In the genomic region with DNA sequence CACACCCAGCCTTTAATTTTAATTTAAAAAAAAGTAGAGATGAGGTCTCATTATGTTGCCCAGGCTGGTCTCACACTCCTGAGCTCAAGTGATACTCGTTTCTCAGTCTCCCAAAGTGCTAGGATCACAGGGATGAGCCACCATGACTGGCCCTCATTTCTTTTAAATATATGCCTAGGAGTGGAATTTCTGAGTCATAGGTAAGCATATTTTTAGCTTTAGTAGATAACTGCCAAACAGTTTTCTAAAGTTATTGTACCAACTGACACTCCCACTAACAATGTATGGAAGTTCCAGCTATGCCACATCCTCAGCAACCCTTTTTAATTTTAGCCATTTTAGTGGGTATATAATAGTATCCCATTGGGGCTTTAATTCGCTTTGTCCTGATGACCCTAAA, we compare ENCODE assay signal across 15 cellular contexts. TPM values are rescaled to one million over a fixed set of nuclear protein-coding genes. Genes with fewer than 3 reads are reported as not detected.
A peak's percentile ranks its signal among the peaks of the same experiment; 100 is the strongest.
DNase-seq lines count a peak whose midpoint lies in the region; ATAC-seq and TF ChIP-seq lines count a peak whose summit lies in the region.
"Had no signal": no experiment of that assay in that cellular context is flagged by ENCODE, and none has a peak within 500 bp of the region (broad histone marks: within the 10 kb centered on the region; RNA-seq: fewer than 3 reads in every experiment).

No MANE protein-coding gene starts in this region.

- H3K27ac Mint-ChIP-seq in natural killer cell treated with Interleukin-12 subunit alpha and Interleukin-12 subunit beta and Interleukin-15 and Interleukin-18, amount 100 ng/mL, for 72 hours: peak overlapping the region; percentile 10 to 87
- H3K27ac Mint-ChIP-seq in natural killer cell: no peak overlapping the region
- H3K27ac Mint-ChIP-seq in dendritic cell treated with granulocyte-macrophage colony-stimulating factor and Interleukin-4, amounts not matched to agents 40 ng/mL and 50 ng/mL, for 4 days: peak overlapping the region; percentile 78
- peak overlapping the region; percentile 46 to 88 for H3K27ac Mint-ChIP-seq in stimulated activated naive CD8-positive, alpha-beta T cell treated with anti-CD3 and anti-CD28 coated beads, Interleukin-15, amount 100 ng/mL, for 72 hours

- intact Hi-C loops in natural killer cell (cut with micrococcal nuclease): no loop called here
- intact Hi-C loops in dendritic cell treated with granulocyte-macrophage colony-stimulating factor and Interleukin-4, amounts not matched to agents 40 ng/mL and 50 ng/mL, for 4 days (cut with micrococcal nuclease): no loop called here

- peaks cover 32 to 46% of the 10 kb centered on the region in 2 donors for H3K4me1 Mint-ChIP-seq in natural killer cell treated with Interleukin-12 subunit alpha and Interleukin-12 subunit beta and Interleukin-15 and Interleukin-18, amount 100 ng/mL, for 72 hours (ENCODE audit: low read depth in 2 of 2)
- no peaks in the 10 kb centered on the region for H3K4me1 Mint-ChIP-seq in natural killer cell
- peaks cover 47% of the 10 kb centered on the region for H3K4me1 Mint-ChIP-seq in dendritic cell treated with granulocyte-macrophage colony-stimulating factor and Interleukin-4, amounts not matched to agents 40 ng/mL and 50 ng/mL, for 4 days (ENCODE audit: low read depth)
- H3K4me1 Mint-ChIP-seq in stimulated activated naive CD8-positive, alpha-beta T cell treated with anti-CD3 and anti-CD28 coated beads, Interleukin-15, amount 100 ng/mL, for 72 hours: peaks cover 51% of the 10 kb centered on the region

- H3K27ac ChIP-seq in RWPE1: peak overlapping the region; percentile 53; the same call in 1 of the 2 replicates

- peaks cover 6% of the 10 kb centered on the region for H3K36me3 Mint-ChIP-seq in natural killer cell treated with Interleukin-12 subunit alpha and Interleukin-12 subunit beta and Interleukin-15 and Interleukin-18, amount 100 ng/mL, for 72 hours
- H3K36me3 Mint-ChIP-seq in natural killer cell: no peaks in the 10 kb centered on the region
- H3K36me3 Mint-ChIP-seq in dendritic cell treated with granulocyte-macrophage colony-stimulating factor and Interleukin-4, amounts not matched to agents 40 ng/mL and 50 ng/mL, for 4 days (ENCODE audit: low read depth): no peaks in the 10 kb centered on the region
- H3K36me3 Mint-ChIP-seq: CD8-positive, alpha-beta memory T cell had no signal

- H3K4me3 Mint-ChIP-seq in natural killer cell treated with Interleukin-12 subunit alpha and Interleukin-12 subunit beta and Interleukin-15 and Interleukin-18, amount 100 ng/mL, for 72 hours: peak overlapping the region; percentile 47
- no peak overlapping the region for H3K4me3 Mint-ChIP-seq in natural killer cell
- no peak overlapping the region for H3K4me3 Mint-ChIP-seq in dendritic cell treated with granulocyte-macrophage colony-stimulating factor and Interleukin-4, amounts not matched to agents 40 ng/mL and 50 ng/mL, for 4 days
- H3K4me3 Mint-ChIP-seq in stimulated activated naive CD8-positive, alpha-beta T cell treated with anti-CD3 and anti-CD28 coated beads, Interleukin-15, amount 100 ng/mL, for 72 hours: no peak overlapping the region
- H3K4me3 Mint-ChIP-seq: CD8-positive, alpha-beta memory T cell had no signal

- no peaks in the 10 kb centered on the region for H3K27me3 Mint-ChIP-seq in natural killer cell treated with Interleukin-12 subunit alpha and Interleukin-12 subunit beta and Interleukin-15 and Interleukin-18, amount 100 ng/mL, for 72 hours
- no peaks in the 10 kb centered on the region for H3K27me3 Mint-ChIP-seq in natural killer cell (ENCODE audit: low read depth in 2 of 2)
- H3K27me3 Mint-ChIP-seq in dendritic cell treated with granulocyte-macrophage colony-stimulating factor and Interleukin-4, amounts not matched to agents 40 ng/mL and 50 ng/mL, for 4 days: peaks cover 1% of the 10 kb centered on the region
- H3K27me3 Mint-ChIP-seq in stimulated activated naive CD8-positive, alpha-beta T cell treated with anti-CD3 and anti-CD28 coated beads, Interleukin-15, amount 100 ng/mL, for 72 hours: no peaks in the 10 kb centered on the region

- no peaks in the 10 kb centered on the region for H3K9me3 Mint-ChIP-seq in natural killer cell treated with Interleukin-12 subunit alpha and Interleukin-12 subunit beta and Interleukin-15 and Interleukin-18, amount 100 ng/mL, for 72 hours
- H3K9me3 Mint-ChIP-seq in natural killer cell: no peaks in the 10 kb centered on the region
- no peaks in the 10 kb centered on the region for H3K9me3 Mint-ChIP-seq in dendritic cell treated with granulocyte-macrophage colony-stimulating factor and Interleukin-4, amounts not matched to agents 40 ng/mL and 50 ng/mL, for 4 days
- peaks cover 0 to 7% of the 10 kb centered on the region in 2 donors for H3K9me3 Mint-ChIP-seq in stimulated activated naive CD8-positive, alpha-beta T cell treated with anti-CD3 and anti-CD28 coated beads, Interleukin-15, amount 100 ng/mL, for 72 hours
- H3K9me3 Mint-ChIP-seq: CD8-positive, alpha-beta memory T cell had no signal

- POLR2A ChIA-PET in RWPE1 (lab: Yijun Ruan, JAX; ENCODE audit: low non-redundant PET): no interaction called here

- ATAC-seq in natural killer cell treated with Interleukin-12 subunit alpha and Interleukin-12 subunit beta and Interleukin-15 and Interleukin-18, amount 100 ng/mL, for 72 hours: no peak
- no peak for ATAC-seq in natural killer cell
- ATAC-seq in stimulated activated naive CD8-positive, alpha-beta T cell treated with anti-CD3 and anti-CD28 coated beads, Interleukin-15, amount 100 ng/mL, for 72 hours: no peak
- ATAC-seq in HG02623 (IDR thresholded peaks at IDR 0.05; ENCODE audit: unreplicated experiment): no peak
- ATAC-seq in HG03565 (IDR thresholded peaks at IDR 0.05; ENCODE audit: unreplicated experiment): no peak
- ATAC-seq in GM21367 (IDR thresholded peaks at IDR 0.05; ENCODE audit: unreplicated experiment): no peak

- TF ChIP-seq CTCF in natural killer cell (IDR thresholded peaks at IDR 0.05): no peak
- TF ChIP-seq CTCF in RWPE1 (conservative IDR thresholded peaks at IDR 0.05; ENCODE audit: low read depth): no peak

- CTCF ChIA-PET in RWPE1 (lab: Yijun Ruan, JAX): no interaction called here

- no peak for DNase-seq in natural killer cell treated with Interleukin-12 subunit alpha and Interleukin-12 subunit beta and Interleukin-15 and Interleukin-18, amount 100 ng/mL, for 72 hours (ENCODE audit: low spot score)
- DNase-seq in natural killer cell (no peak), RWPE1 (ENCODE audit: low spot score) (peak; percentile 51)
- no peak for DNase-seq in stimulated activated naive CD8-positive, alpha-beta T cell treated with anti-CD3 and anti-CD28 coated beads, Interleukin-15, amount 100 ng/mL, for 72 hours
- DNase-seq: activated CD4-positive, CD25-positive, alpha-beta regulatory T cell; activated gamma-delta T cell treated with Interleukin-2 at 50 U/mL for 16 hours; CD8-positive, alpha-beta memory T cell; NCI-H1417; NCI-H526; occipital lobe; SHP77 treated with DMSO at 0.1 percent for 48 hours had no signal

RNA-seq across cellular contexts. Expression of gene PPIF, which starts 13.8 kb away (rescaled TPM):
- total RNA-seq in natural killer cell treated with Interleukin-12 subunit alpha and Interleukin-12 subunit beta and Interleukin-15 and Interleukin-18, amount 100 ng/mL, for 72 hours: 100 to 1,000 TPM; 266 to 391 TPM
- 10 to 100 TPM; 59.5 to 99.1 (median 66.3) TPM for total RNA-seq in natural killer cell

Comparison
In these comparisons a context has a peak if more than half of its experiments do, and no peak if none do; other contexts are left out.
1. H3K27ac Mint-ChIP-seq: peak in natural killer cell treated with Interleukin-12 subunit alpha and Interleukin-12 subunit beta and Interleukin-15 and Interleukin-18, amount 100 ng/mL, for 72 hours (2 of 2), dendritic cell treated with granulocyte-macrophage colony-stimulating factor and Interleukin-4, amounts not matched to agents 40 ng/mL and 50 ng/mL, for 4 days (single experiment) and stimulated activated naive CD8-positive, alpha-beta T cell treated with anti-CD3 and anti-CD28 coated beads, Interleukin-15, amount 100 ng/mL, for 72 hours (2 of 2); none in natural killer cell (0 of 2).